ENCODE assay signal across 25 cellular contexts in the genomic region with DNA sequence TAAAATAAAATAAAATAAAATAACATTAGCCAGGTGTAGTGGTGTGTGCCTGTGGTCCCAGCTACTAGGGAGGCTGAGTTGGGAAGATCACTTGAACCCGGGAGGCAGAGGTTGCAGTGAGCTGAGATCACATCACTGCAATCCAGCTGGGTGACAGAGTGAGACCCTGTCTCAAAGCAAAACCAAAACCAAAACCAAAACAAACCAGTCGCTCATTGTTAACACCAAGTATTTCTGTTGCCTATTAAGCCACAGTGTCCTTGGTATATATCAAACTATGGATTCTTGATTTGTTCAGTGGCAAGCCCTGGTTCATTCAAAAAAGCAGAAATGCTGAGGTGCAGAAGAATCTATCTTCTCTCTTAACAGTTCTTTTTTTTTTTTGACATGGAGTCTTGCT.
DNase-seq lines count a peak whose midpoint lies in the region; ATAC-seq, FAIRE-seq and TF ChIP-seq lines count a peak whose summit lies in the region.
"Had no signal": no experiment of that assay in that cellular context is flagged by ENCODE, and none has a peak within 500 bp of the region (broad histone marks: within the 10 kb centered on the region; RNA-seq: fewer than 3 reads in every experiment).

No MANE protein-coding gene starts in this region.

- no peaks in the 10 kb centered on the region for H3K36me3 ChIP-seq in fibroblast of lung (ENCODE audit: control insufficient read depth, insufficient read depth, low read length)
- no peaks in the 10 kb centered on the region for H3K36me3 ChIP-seq in PC-3 (ENCODE audit: low read depth, low read length)
- H3K36me3 ChIP-seq: MG63, right atrium auricular region had no signal

- H3F3A ChIP-seq in PC-3 (ENCODE audit: low read length, unreplicated experiment), result no peaks in the 10 kb centered on the region

- no peak overlapping the region for H3K27ac ChIP-seq in fibroblast of lung (ENCODE audit: insufficient read depth, low read length)
- H3K27ac ChIP-seq in PC-3 (ENCODE audit: low read length), result no peak overlapping the region
- H3K27ac ChIP-seq: foreskin keratinocyte, hepatocyte, pancreas, right atrium auricular region had no signal

- no peak for TF ChIP-seq POLR2A in GM12891 (IDR thresholded peaks at IDR 0.05; ENCODE audit: low read depth, low read length)

- no TSS peak for BruUV-seq in PC-3 (replicated peaks; lab: Mats Ljungman, UMichigan)

- ATAC-seq in left ventricle myocardium superior (no peak), PC-3 (no peak)
- ATAC-seq: foreskin keratinocyte, pancreas, Right ventricle myocardium inferior had no signal

- no peak overlapping the region for H2AFZ ChIP-seq in fibroblast of lung (ENCODE audit: low read length)
- H2AFZ ChIP-seq in PC-3 (ENCODE audit: low read length), result no peak overlapping the region
- H2AFZ ChIP-seq: hepatocyte had no signal

- no peak overlapping the region for H3K9ac ChIP-seq in fibroblast of lung (ENCODE audit: insufficient read depth, low read length)
- H3K9ac ChIP-seq in PC-3 (ENCODE audit: low read length), result no peak overlapping the region

- H3K79me2 ChIP-seq in fibroblast of lung (ENCODE audit: control insufficient read depth, insufficient read depth, low read length) (no peaks in the 10 kb centered on the region), PC-3 (ENCODE audit: low read length) (no peaks in the 10 kb centered on the region)

- H3K9me3 ChIP-seq in fibroblast of lung (ENCODE audit: control insufficient read depth, insufficient read depth, low read depth, low read length) (no peaks in the 10 kb centered on the region), PC-3 (ENCODE audit: low read length) (no peaks in the 10 kb centered on the region)
- H3K9me3 ChIP-seq: BE2C, Caco-2, MG63, pancreas, right atrium auricular region, spleen had no signal

- H3K4me1 ChIP-seq in fibroblast of lung (ENCODE audit: control insufficient read depth, extremely low read depth, insufficient read depth, low read length) (peaks cover 37% of the 10 kb centered on the region), PC-3 (ENCODE audit: insufficient read depth, low read length) (peaks cover 42% of the 10 kb centered on the region)

- DNase-seq in NCI-H510A treated with DMSO at 0.1 percent for 48 hours (lab: John Stamatoyannopoulos, UW) (peak; percentile 19), NCI-H510A (lab: John Stamatoyannopoulos, UW) (no peak), GM12891 (ENCODE audit: insufficient read length, low spot score) (no peak), RPMI8226 (peak; percentile 33), fibroblast of lung (ENCODE audit: low read depth in 2 of 2) (no peak), epidermal melanocyte (ENCODE audit: insufficient read length, low spot score) (no peak), left ventricle myocardium superior (no peak), PC-3 (no peak)
- DNase-seq: 8988T; activated T-cell treated with anti-CD3 and anti-CD28 coated beads for 4 hours; BE2C; cerebellar nuclear complex; foreskin keratinocyte; MG63; NCI-H1436; nephron progenitor cell; stimulated activated CD4-positive, alpha-beta T cell treated with anti-CD3 and anti-CD28 coated beads, Interleukin-4, amount 100 ng/mL, for 24 hours; stimulated activated naive CD4-positive, alpha-beta T cell treated with Interleukin-2 at 50 U/mL for 16 hours had no signal

- CTCF ChIA-PET in PC-3 (lab: Charles Lee), result interaction anchor here (0.6 kb wide), 1 partner anchor 23 kb away, joined by 3 read pairs; no protein-coding TSS in a partner anchor

- no peaks in the 10 kb centered on the region for H3K27me3 ChIP-seq in fibroblast of lung (ENCODE audit: control insufficient read depth, insufficient read depth, low read length)
- H3K27me3 ChIP-seq in PC-3 (ENCODE audit: low read length), result no peaks in the 10 kb centered on the region
- H3K27me3 ChIP-seq: BE2C, foreskin keratinocyte, hepatocyte, MG63, pancreas, right atrium auricular region, spleen had no signal

- peak; percentile 71 for FAIRE-seq in GM12891 (lab: Jason Lieb, UNC)
- FAIRE-seq: H1, pancreas had no signal

- H3K4me2 ChIP-seq in fibroblast of lung (ENCODE audit: extremely low read depth, insufficient read depth, low read length), result peak overlapping the region; percentile 26
- H3K4me2 ChIP-seq in PC-3 (ENCODE audit: low read length), result no peak overlapping the region
- H3K4me2 ChIP-seq: hepatocyte had no signal

- H3K9me2 ChIP-seq in PC-3 (replicated peaks; ENCODE audit: low read length), result no peaks in the 10 kb centered on the region

- POLR2A ChIA-PET in PC-3 (lab: Charles Lee; ENCODE audit: unreplicated experiment), result no interaction called here

- H4K20me1 ChIP-seq in fibroblast of lung (ENCODE audit: control insufficient read depth, extremely low read depth, insufficient read depth, low read length) (no peaks in the 10 kb centered on the region), PC-3 (ENCODE audit: low read length) (no peaks in the 10 kb centered on the region)

- no peak overlapping the region for H3K4me3 ChIP-seq in fibroblast of lung (replicated peaks in 1 of 4; ENCODE audit: control extremely low read depth in 1 of 4, insufficient read depth in 1 of 4, low read depth in 3 of 4, low read length in 4 of 4)
- H3K4me3 ChIP-seq in PC-3 (ENCODE audit: low read length), result no peak overlapping the region
- H3K4me3 ChIP-seq: hepatocyte, MG63, pancreas, right atrium auricular region, spleen had no signal

- TF ChIP-seq CTCF in fibroblast of lung (conservative IDR thresholded peaks at IDR 0.05 in 1 of 2, IDR thresholded peaks at IDR 0.05 in 1 of 2; ENCODE audit: low read depth in 1 of 2, low read length in 2 of 2) (no peak), PC-3 (conservative IDR thresholded peaks at IDR 0.05; ENCODE audit: low read depth, low read length) (no peak)

- intact Hi-C loops in left ventricle myocardium superior (cut with micrococcal nuclease) (no loop called here), PC-3 (cut with micrococcal nuclease) (loop anchor here (5.0 kb wide), 1 partner anchor 39 kb away; no protein-coding TSS in a partner anchor)

TF ChIP-seq in GM12891, 5 proteins besides CTCF, POLR2A, EP300 and RAD21:
- TF ChIP-seq PAX5 (IDR thresholded peaks at IDR 0.05; ENCODE audit: insufficient read depth, low read length, severe bottlenecking) (no peak), SPI1 (IDR thresholded peaks at IDR 0.05; ENCODE audit: low read depth, low read length) (no peak), POLR2AphosphoS5 (IDR thresholded peaks at IDR 0.05; ENCODE audit: low read depth, low read length) (no peak), POU2F2 (IDR thresholded peaks at IDR 0.05; ENCODE audit: low read depth, low read length) (no peak), TAF1 (IDR thresholded peaks at IDR 0.05; ENCODE audit: low read depth, low read length) (no peak)

Comparison
In these comparisons a context has a peak if more than half of its experiments do, and no peak if none do; other contexts are left out.
1. DNase-seq: peak in NCI-H510A treated with DMSO at 0.1 percent for 48 hours (single experiment) and RPMI8226 (single experiment); none in NCI-H510A (single experiment), GM12891 (single experiment), fibroblast of lung (0 of 2), epidermal melanocyte (single experiment), left ventricle myocardium superior (single experiment) and PC-3 (single experiment).